ENCODE assay signal across 1 cellular context in the genomic region with DNA sequence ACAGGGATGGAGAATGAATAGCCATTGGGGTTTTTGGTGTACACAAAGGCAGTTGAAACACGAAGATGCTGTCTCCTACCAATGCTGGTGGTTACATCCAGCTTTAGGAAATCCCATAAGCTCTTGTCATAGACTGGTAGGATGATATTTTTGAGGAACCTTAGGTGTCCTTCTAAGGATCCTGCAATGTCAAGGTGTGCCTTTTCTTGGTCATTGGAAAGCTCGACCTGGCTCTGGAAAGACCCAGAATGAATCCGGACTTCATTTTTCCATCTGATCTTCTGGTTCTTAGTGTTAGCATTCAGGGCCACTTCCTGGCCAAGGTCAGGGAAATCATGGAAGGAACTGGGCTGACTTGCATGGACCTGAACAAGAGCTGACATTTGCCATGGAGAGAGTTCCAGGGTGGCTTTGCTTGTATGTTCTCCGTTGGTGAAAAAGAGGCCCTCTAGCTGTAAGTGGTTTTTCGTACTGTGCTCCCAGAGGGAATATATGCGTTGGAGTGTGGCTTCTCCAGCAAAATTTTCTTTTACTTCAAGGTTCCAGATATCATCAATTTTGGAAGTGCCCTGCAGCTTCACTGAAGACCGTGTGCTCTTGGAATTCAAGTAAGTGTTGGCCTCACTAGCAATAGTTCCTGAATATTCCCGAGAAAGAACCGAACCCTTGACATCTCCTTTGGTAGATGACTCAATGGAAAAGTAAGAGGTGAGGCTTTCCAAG.
TF ChIP-seq lines count a peak whose summit lies in the region.

No MANE protein-coding gene starts in this region.

TF ChIP-seq in HepG2, 621 proteins besides CTCF, POLR2A, EP300 and RAD21 (continued from another document and continues in another):
- no peak for TF ChIP-seq PLSCR1 (CRISPR knock-in tag; IDR thresholded peaks at IDR 0.05; ENCODE audit: borderline replicate concordance)
- TF ChIP-seq ZNF207 (IDR thresholded peaks at IDR 0.05; ENCODE audit: borderline replicate concordance), result no peak
- peak; percentile 55; the same call in 1 of the 2 replicates for TF ChIP-seq MAF1 (CRISPR knock-in tag; IDR thresholded peaks at IDR 0.05; ENCODE audit: borderline replicate concordance)
- no peak for TF ChIP-seq TCF7L2 (IDR thresholded peaks at IDR 0.05; ENCODE audit: low read depth, low read length)
- TF ChIP-seq, protein P1, sequence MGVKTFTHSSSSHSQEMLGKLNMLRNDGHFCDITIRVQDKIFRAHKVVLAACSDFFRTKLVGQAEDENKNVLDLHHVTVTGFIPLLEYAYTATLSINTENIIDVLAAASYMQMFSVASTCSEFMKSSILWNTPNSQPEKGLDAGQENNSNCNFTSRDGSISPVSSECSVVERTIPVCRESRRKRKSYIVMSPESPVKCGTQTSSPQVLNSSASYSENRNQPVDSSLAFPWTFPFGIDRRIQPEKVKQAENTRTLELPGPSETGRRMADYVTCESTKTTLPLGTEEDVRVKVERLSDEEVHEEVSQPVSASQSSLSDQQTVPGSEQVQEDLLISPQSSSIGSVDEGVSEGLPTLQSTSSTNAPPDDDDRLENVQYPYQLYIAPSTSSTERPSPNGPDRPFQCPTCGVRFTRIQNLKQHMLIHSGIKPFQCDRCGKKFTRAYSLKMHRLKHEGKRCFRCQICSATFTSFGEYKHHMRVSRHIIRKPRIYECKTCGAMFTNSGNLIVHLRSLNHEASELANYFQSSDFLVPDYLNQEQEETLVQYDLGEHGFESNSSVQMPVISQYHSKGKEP (CRISPR knock-in tag; IDR thresholded peaks at IDR 0.05), result 0 out of 2 replicates have a peak, but pooled peaks have one; percentile 28
- TF ChIP-seq ARNT (IDR thresholded peaks at IDR 0.05), result no peak
- TF ChIP-seq, protein P2, sequence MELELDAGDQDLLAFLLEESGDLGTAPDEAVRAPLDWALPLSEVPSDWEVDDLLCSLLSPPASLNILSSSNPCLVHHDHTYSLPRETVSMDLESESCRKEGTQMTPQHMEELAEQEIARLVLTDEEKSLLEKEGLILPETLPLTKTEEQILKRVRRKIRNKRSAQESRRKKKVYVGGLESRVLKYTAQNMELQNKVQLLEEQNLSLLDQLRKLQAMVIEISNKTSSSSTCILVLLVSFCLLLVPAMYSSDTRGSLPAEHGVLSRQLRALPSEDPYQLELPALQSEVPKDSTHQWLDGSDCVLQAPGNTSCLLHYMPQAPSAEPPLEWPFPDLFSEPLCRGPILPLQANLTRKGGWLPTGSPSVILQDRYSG (CRISPR knock-in tag; IDR thresholded peaks at IDR 0.05), result 0 out of 2 replicates have a peak, but pooled peaks have one; percentile 22
- no peak for TF ChIP-seq ZNF451 (CRISPR knock-in tag; IDR thresholded peaks at IDR 0.05)
- no peak for TF ChIP-seq SRSF4 (IDR thresholded peaks at IDR 0.05; ENCODE audit: low read depth, low read length, poor library complexity, severe bottlenecking)
- TF ChIP-seq GPBP1L1 (CRISPR knock-in tag; IDR thresholded peaks at IDR 0.05), result no peak
- no peak for TF ChIP-seq ESRRA (CRISPR knock-in tag; IDR thresholded peaks at IDR 0.05; ENCODE audit: low read depth)
- peak; percentile 82; the same call in 1 of the 2 replicates for TF ChIP-seq POLR2AphosphoS2 (IDR thresholded peaks at IDR 0.05; ENCODE audit: low read depth, low read length)
- TF ChIP-seq RELA (CRISPR knock-in tag; IDR thresholded peaks at IDR 0.05), result no peak
- TF ChIP-seq MAFG (CRISPR knock-in tag; IDR thresholded peaks at IDR 0.05), result no peak
- TF ChIP-seq ZNF792 (CRISPR knock-in tag; IDR thresholded peaks at IDR 0.05), result no peak
- TF ChIP-seq ONECUT2 (CRISPR knock-in tag; IDR thresholded peaks at IDR 0.05), result no peak
- peak; percentile 1; the same call in 1 of the 2 replicates for TF ChIP-seq NKX3-1 (CRISPR knock-in tag; IDR thresholded peaks at IDR 0.05)
- TF ChIP-seq, protein P3, sequence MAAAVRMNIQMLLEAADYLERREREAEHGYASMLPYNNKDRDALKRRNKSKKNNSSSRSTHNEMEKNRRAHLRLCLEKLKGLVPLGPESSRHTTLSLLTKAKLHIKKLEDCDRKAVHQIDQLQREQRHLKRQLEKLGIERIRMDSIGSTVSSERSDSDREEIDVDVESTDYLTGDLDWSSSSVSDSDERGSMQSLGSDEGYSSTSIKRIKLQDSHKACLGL (CRISPR knock-in tag; IDR thresholded peaks at IDR 0.05), result no peak
- TF ChIP-seq TOE1 (CRISPR knock-in tag; IDR thresholded peaks at IDR 0.05), result no peak
- TF ChIP-seq ZNF432 (CRISPR knock-in tag; IDR thresholded peaks at IDR 0.05; ENCODE audit: borderline replicate concordance), result no peak
- TF ChIP-seq NFATC3 (CRISPR knock-in tag; IDR thresholded peaks at IDR 0.05), result no peak
- 0 out of 2 replicates have a peak, but pooled peaks have one; percentile 6 for TF ChIP-seq UBTF (CRISPR knock-in tag; IDR thresholded peaks at IDR 0.05)
- TF ChIP-seq, protein P4, sequence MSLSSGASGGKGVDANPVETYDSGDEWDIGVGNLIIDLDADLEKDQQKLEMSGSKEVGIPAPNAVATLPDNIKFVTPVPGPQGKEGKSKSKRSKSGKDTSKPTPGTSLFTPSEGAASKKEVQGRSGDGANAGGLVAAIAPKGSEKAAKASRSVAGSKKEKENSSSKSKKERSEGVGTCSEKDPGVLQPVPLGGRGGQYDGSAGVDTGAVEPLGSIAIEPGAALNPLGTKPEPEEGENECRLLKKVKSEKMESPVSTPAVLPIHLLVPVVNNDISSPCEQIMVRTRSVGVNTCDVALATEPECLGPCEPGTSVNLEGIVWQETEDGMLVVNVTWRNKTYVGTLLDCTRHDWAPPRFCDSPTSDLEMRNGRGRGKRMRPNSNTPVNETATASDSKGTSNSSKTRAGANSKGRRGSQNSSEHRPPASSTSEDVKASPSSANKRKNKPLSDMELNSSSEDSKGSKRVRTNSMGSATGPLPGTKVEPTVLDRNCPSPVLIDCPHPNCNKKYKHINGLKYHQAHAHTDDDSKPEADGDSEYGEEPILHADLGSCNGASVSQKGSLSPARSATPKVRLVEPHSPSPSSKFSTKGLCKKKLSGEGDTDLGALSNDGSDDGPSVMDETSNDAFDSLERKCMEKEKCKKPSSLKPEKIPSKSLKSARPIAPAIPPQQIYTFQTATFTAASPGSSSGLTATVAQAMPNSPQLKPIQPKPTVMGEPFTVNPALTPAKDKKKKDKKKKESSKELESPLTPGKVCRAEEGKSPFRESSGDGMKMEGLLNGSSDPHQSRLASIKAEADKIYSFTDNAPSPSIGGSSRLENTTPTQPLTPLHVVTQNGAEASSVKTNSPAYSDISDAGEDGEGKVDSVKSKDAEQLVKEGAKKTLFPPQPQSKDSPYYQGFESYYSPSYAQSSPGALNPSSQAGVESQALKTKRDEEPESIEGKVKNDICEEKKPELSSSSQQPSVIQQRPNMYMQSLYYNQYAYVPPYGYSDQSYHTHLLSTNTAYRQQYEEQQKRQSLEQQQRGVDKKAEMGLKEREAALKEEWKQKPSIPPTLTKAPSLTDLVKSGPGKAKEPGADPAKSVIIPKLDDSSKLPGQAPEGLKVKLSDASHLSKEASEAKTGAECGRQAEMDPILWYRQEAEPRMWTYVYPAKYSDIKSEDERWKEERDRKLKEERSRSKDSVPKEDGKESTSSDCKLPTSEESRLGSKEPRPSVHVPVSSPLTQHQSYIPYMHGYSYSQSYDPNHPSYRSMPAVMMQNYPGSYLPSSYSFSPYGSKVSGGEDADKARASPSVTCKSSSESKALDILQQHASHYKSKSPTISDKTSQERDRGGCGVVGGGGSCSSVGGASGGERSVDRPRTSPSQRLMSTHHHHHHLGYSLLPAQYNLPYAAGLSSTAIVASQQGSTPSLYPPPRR (CRISPR knock-in tag; IDR thresholded peaks at IDR 0.05; ENCODE audit: borderline replicate concordance), result no peak
- no peak; the same call in none of the 2 replicates for TF ChIP-seq PHF21A (CRISPR knock-in tag; IDR thresholded peaks at IDR 0.05)
- TF ChIP-seq LRRFIP1 (CRISPR knock-in tag; conservative IDR thresholded peaks at IDR 0.05), result no peak
- peak; percentile 9 for TF ChIP-seq DBP (CRISPR knock-in tag; IDR thresholded peaks at IDR 0.05; ENCODE audit: not compliant biosample characterization)
- no peak; the same call in 1 of the 2 replicates for TF ChIP-seq ZNF800 (CRISPR knock-in tag; IDR thresholded peaks at IDR 0.05)
- TF ChIP-seq ZNF550 (CRISPR knock-in tag; IDR thresholded peaks at IDR 0.05; ENCODE audit: borderline replicate concordance), result no peak
- TF ChIP-seq ZNF543 (CRISPR knock-in tag; IDR thresholded peaks at IDR 0.05), result no peak
- TF ChIP-seq ZNF558 (CRISPR knock-in tag; IDR thresholded peaks at IDR 0.05; ENCODE audit: borderline replicate concordance), result no peak
- no peak for TF ChIP-seq HNRNPL (IDR thresholded peaks at IDR 0.05; ENCODE audit: low read depth, low read length)
